ENCODE assay signal across 19 cellular contexts in genomic region chr20:6975326-6975725, GRCh38.
DNase-seq lines count a peak whose midpoint lies in the region; TF ChIP-seq lines count a peak whose summit lies in the region.
"Had no signal": no experiment of that assay in that cellular context is flagged by ENCODE, and none has a peak within 500 bp of the region (broad histone marks: within the 10 kb centered on the region; RNA-seq: fewer than 3 reads in every experiment).

No MANE protein-coding gene starts in this region.

- H3K36me3 Mint-ChIP-seq in H9 (ENCODE audit: insufficient read depth in 1 of 3, low read depth in 3 of 3): no peaks in the 10 kb centered on the region; a peak in 1 of 7 replicates
- H3K36me3 Mint-ChIP-seq: CD8-positive, alpha-beta T cell had no signal

- H3K9ac ChIP-seq in H9 (ENCODE audit: extremely low read depth, insufficient read length, low read length): no peak overlapping the region
- H3K9ac ChIP-seq: BLaER1 had no signal

- H3K23ac ChIP-seq in H9 (ENCODE audit: insufficient read length, low read depth, low read length): no peak overlapping the region

- H3K27me3 Mint-ChIP-seq in H9 (ENCODE audit: low read depth): no peaks in the 10 kb centered on the region

- H3K4me2 ChIP-seq in H9 (ENCODE audit: insufficient read depth, insufficient read length, low read length): no peak overlapping the region
- H3K4me2 ChIP-seq: A549, BLaER1 had no signal

- H3K14ac ChIP-seq in H9 (ENCODE audit: insufficient read depth, low read length): no peak overlapping the region

- no peak overlapping the region for H2BK5ac ChIP-seq in H9 (ENCODE audit: insufficient read length, low read length)

- no peak overlapping the region for H2AK5ac ChIP-seq in H9 (ENCODE audit: insufficient read length, low read length)

- H3K79me1 ChIP-seq in H9 (ENCODE audit: insufficient read depth, low read depth, low read length, poor library complexity, severe bottlenecking): no peaks in the 10 kb centered on the region

- no peak for TF ChIP-seq CTCF in epithelial cell of proximal tubule (conservative IDR thresholded peaks at IDR 0.05; ENCODE audit: low read depth, low read length)
- no peak for TF ChIP-seq CTCF in retinal pigment epithelial cell (conservative IDR thresholded peaks at IDR 0.05; ENCODE audit: low read depth, low read length)
- TF ChIP-seq CTCF in H9 (conservative IDR thresholded peaks at IDR 0.05): no peak

- H3K79me2 ChIP-seq in H9 (ENCODE audit: insufficient read depth, low read length): no peaks in the 10 kb centered on the region

- H2BK20ac ChIP-seq in H9 (ENCODE audit: low read depth, low read length, poor library complexity, severe bottlenecking): no peak overlapping the region

- no peak overlapping the region for H3K4me3 Mint-ChIP-seq in H9
- H3K4me3 Mint-ChIP-seq: CD8-positive, alpha-beta T cell; HFFc6 had no signal

- no peaks in the 10 kb centered on the region for H3K4me1 Mint-ChIP-seq in H9

- no CpG with 5 or more reads among the region's 1 CpG for WGBS in H9 (ENCODE audit: extremely low coverage, insufficient read length, low lambda C conversion rate)

- H3K4ac ChIP-seq in H9 (ENCODE audit: low read depth, low read length): no peak overlapping the region

- H2AFZ ChIP-seq in H9 (ENCODE audit: low read length): no peak overlapping the region

- H3K18ac ChIP-seq in H9 (ENCODE audit: insufficient read length, low read depth, low read length): no peak overlapping the region

- no peak overlapping the region for H4K5ac ChIP-seq in H9 (ENCODE audit: insufficient read length, low read depth, low read length)

- H3K27ac ChIP-seq in H9 (ENCODE audit: insufficient read length, low read depth, low read length): no peak overlapping the region
- H3K27ac ChIP-seq: A549, BLaER1, SJCRH30 had no signal

- H3T11ph ChIP-seq in H9 (ENCODE audit: low read length): no peak overlapping the region

- H2BK12ac ChIP-seq in H9 (ENCODE audit: insufficient read length, low read depth, low read length): no peak overlapping the region

- H3K56ac ChIP-seq in H9 (ENCODE audit: insufficient read length, low read depth, low read length): no peak overlapping the region

- no peak overlapping the region for H2BK120ac ChIP-seq in H9 (ENCODE audit: low read depth, low read length, poor library complexity, severe bottlenecking)

- no peak overlapping the region for H4K8ac ChIP-seq in H9 (replicated peaks; ENCODE audit: insufficient read length, low read depth, low read length)

- no peaks in the 10 kb centered on the region for H4K20me1 ChIP-seq in H9 (ENCODE audit: control insufficient read depth, insufficient read depth, insufficient read length)
- H4K20me1 ChIP-seq: BLaER1 had no signal

- no peaks in the 10 kb centered on the region for H3K23me2 ChIP-seq in H9 (ENCODE audit: insufficient read length, low read depth, low read length, poor library complexity, severe bottlenecking)

- no peak overlapping the region for H4K91ac ChIP-seq in H9 (ENCODE audit: insufficient read length, low read depth, low read length)

- H3K27ac Mint-ChIP-seq in H9: no peak overlapping the region
- H3K27ac Mint-ChIP-seq: CD8-positive, alpha-beta T cell; HFFc6 had no signal

- peak; percentile 12 for DNase-seq in NCI-H69 (lab: John Stamatoyannopoulos, UW)
- peak; percentile 81 for DNase-seq in epithelial cell of proximal tubule (ENCODE audit: low read depth)
- DNase-seq in kidney tubule cell (ENCODE audit: low spot score): peak; percentile 79
- DNase-seq in retinal pigment epithelial cell (ENCODE audit: low read depth): peak; percentile 55
- DNase-seq in COLO829 (ENCODE audit: low spot score): no peak
- no peak for DNase-seq in activated CD4-positive, CD25-positive, alpha-beta regulatory T cell treated with anti-CD3 and anti-CD28 coated beads, Interleukin-2, amount 50 U/mL, for 72 hours
- no peak for DNase-seq in H9
- DNase-seq: CD8-positive, alpha-beta T cell; DMS53; EL; HFFc6; KBM-7; NCI-H1105 treated with DMSO at 0.1 percent for 48 hours; NCI-H1694 treated with DMSO at 0.1 percent for 48 hours; NCI-H2107; NCI-H226; SJCRH30 had no signal

- no peaks in the 10 kb centered on the region for H3K9me3 ChIP-seq in H9 (ENCODE audit: control insufficient read depth, low read depth, low read length)
- H3K9me3 ChIP-seq: SJCRH30 had no signal

- H3K9me3 Mint-ChIP-seq in H9: peaks cover 0 to 5% of the 10 kb centered on the region in 2 experiments; a peak in 1 of 5 replicates

- H3K4me1 ChIP-seq in H9 (ENCODE audit: insufficient read depth, low read length): no peaks in the 10 kb centered on the region
- H3K4me1 ChIP-seq: A549, BLaER1, SJCRH30 had no signal

- H3K4me3 ChIP-seq in epithelial cell of proximal tubule (ENCODE audit: low read depth, low read length): no peak overlapping the region
- no peak overlapping the region for H3K4me3 ChIP-seq in retinal pigment epithelial cell (ENCODE audit: low read length)
- H3K4me3 ChIP-seq: A549, BLaER1, SJCRH30 had no signal

- H2BK15ac ChIP-seq in H9 (ENCODE audit: low read depth, low read length): no peak overlapping the region

- no peaks in the 10 kb centered on the region for H3K27me3 ChIP-seq in H9 (ENCODE audit: insufficient read depth, low read length)
- H3K27me3 ChIP-seq: BLaER1, SJCRH30 had no signal

Comparison
In these comparisons a context has a peak if more than half of its experiments do, and no peak if none do; other contexts are left out.
1. DNase-seq: peak in NCI-H69 (single experiment), epithelial cell of proximal tubule (single experiment), kidney tubule cell (single experiment) and retinal pigment epithelial cell (single experiment); none in COLO829 (single experiment), activated CD4-positive, CD25-positive, alpha-beta regulatory T cell treated with anti-CD3 and anti-CD28 coated beads, Interleukin-2, amount 50 U/mL, for 72 hours (single experiment) and H9 (single experiment).